Comparison of ENCODE assay signal across 1 cellular context in the genomic region with DNA sequence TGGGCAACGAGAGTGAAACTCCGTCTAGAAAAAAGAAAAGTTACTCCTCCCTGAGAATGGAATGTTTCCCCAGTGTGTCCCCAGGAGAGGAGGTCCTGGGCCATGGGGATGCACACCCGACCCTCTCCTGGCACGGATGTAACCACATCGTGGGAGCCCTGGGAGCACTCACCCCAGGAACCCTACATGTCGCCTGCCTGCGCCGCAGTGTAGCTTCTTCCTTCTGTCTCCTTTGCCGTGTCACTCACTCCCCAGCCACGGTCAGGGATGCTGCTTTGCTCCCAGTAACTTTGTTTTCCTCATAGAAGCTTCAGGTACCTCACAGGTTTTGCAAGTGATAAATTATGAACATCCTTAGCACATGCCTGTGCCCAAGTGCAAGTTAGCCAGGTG.
TF ChIP-seq lines count a peak whose summit lies in the region.

No MANE protein-coding gene starts in this region.

TF ChIP-seq in H1, 55 proteins besides CTCF, POLR2A, EP300 and RAD21:
- TF ChIP-seq RXRA (IDR thresholded peaks at IDR 0.05; ENCODE audit: insufficient read depth, low read depth, low read length) (no peak), MAFK (IDR thresholded peaks at IDR 0.05; ENCODE audit: low read depth, low read length) (no peak), CHD7 (IDR thresholded peaks at IDR 0.05; ENCODE audit: insufficient replicate concordance, low read length) (no peak), BACH1 (IDR thresholded peaks at IDR 0.05; ENCODE audit: low read length) (no peak), KDM4A (IDR thresholded peaks at IDR 0.05; ENCODE audit: low read depth, low read length, severe bottlenecking) (no peak), SIX5 (IDR thresholded peaks at IDR 0.05; ENCODE audit: low read depth, low read length) (no peak), EGR1 (IDR thresholded peaks at IDR 0.05; ENCODE audit: borderline replicate concordance, low read depth, low read length) (no peak), GABPA (IDR thresholded peaks at IDR 0.05; ENCODE audit: borderline replicate concordance, insufficient read depth, low read length) (no peak), SP4 (IDR thresholded peaks at IDR 0.05; ENCODE audit: low read length) (no peak), HDAC6 (IDR thresholded peaks at IDR 0.05; ENCODE audit: low read depth, low read length) (no peak), TBP (IDR thresholded peaks at IDR 0.05; ENCODE audit: low read depth, low read length) (no peak), POU5F1 (IDR thresholded peaks at IDR 0.05; ENCODE audit: low read depth, low read length) (no peak), SAP30 (IDR thresholded peaks at IDR 0.05; ENCODE audit: insufficient read depth, insufficient replicate concordance, low read length) (no peak), SRF (IDR thresholded peaks at IDR 0.05; ENCODE audit: low read depth, low read length) (no peak)
- TF ChIP-seq, protein P1, sequence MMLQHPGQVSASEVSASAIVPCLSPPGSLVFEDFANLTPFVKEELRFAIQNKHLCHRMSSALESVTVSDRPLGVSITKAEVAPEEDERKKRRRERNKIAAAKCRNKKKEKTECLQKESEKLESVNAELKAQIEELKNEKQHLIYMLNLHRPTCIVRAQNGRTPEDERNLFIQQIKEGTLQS (IDR thresholded peaks at IDR 0.05; ENCODE audit: insufficient read depth, low read depth, low read length), result no peak
- TF ChIP-seq, protein P2, sequence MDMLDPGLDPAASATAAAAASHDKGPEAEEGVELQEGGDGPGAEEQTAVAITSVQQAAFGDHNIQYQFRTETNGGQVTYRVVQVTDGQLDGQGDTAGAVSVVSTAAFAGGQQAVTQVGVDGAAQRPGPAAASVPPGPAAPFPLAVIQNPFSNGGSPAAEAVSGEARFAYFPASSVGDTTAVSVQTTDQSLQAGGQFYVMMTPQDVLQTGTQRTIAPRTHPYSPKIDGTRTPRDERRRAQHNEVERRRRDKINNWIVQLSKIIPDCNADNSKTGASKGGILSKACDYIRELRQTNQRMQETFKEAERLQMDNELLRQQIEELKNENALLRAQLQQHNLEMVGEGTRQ (IDR thresholded peaks at IDR 0.05; ENCODE audit: low read length), result no peak
